In the genomic region with DNA sequence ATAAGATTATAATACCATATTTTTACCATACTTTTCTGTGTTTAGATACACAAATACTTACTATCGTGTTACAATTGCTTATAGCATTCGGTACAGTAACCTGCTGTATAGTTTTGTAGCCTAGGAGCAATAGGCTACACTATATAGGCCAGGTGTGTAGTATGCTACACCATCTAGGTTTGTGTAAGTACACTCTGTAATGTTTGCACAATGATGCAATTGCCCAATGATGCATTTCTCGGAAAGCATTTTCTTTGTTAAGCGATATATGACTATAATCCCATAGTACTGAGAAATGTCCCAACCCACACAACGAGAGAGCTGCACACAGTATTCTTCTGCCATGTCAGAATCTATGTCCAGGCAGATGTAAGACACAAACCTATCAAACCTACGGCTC, we compare ENCODE assay signal across 24 cellular contexts.
"Had no signal": no experiment of that assay in that cellular context is flagged by ENCODE, and none has a peak within 500 bp of the region (broad histone marks: within the 10 kb centered on the region; RNA-seq: fewer than 3 reads in every experiment).

No MANE protein-coding gene starts in this region.

- H3K9me3 ChIP-seq: sigmoid colon, thoracic aorta, transverse colon had no signal

- H3K79me2 ChIP-seq: parathyroid adenoma had no signal

- FAIRE-seq: endothelial cell of umbilical vein, keratinocyte had no signal

- H3K27ac ChIP-seq: coronary artery, foreskin keratinocyte, parathyroid adenoma, psoas muscle, sigmoid colon, skin epidermis, transverse colon had no signal

- H3K4me1 ChIP-seq: foreskin keratinocyte, parathyroid adenoma, psoas muscle, sigmoid colon, transverse colon had no signal

- H3K4me3 ChIP-seq: coronary artery, lung, psoas muscle, sigmoid colon, skin epidermis, thoracic aorta, transverse colon had no signal

- H3K36me3 ChIP-seq: sigmoid colon, thoracic aorta, transverse colon had no signal

- DNase-seq: effector CD4-positive, alpha-beta T cell; endodermal cell; erythroblast; foreskin keratinocyte; immature natural killer cell; left ventricle myocardium superior; mesendoderm; naive thymus-derived CD4-positive, alpha-beta T cell; nephron progenitor cell; psoas muscle; retina; sigmoid colon; stimulated activated CD4-positive, alpha-beta T cell treated with anti-CD3 and anti-CD28 coated beads, Interleukin-2, amount 100 ng/mL, for 24 hours; stimulated activated CD4-positive, alpha-beta T cell treated with anti-CD3 and anti-CD28 coated beads, Interleukin-4, amount 100 ng/mL, for 4 hours; stimulated activated naive B cell treated with anti-CD40 and anti-IgM and Interleukin-4, amounts not matched to agents 10 μg/mL and 1 μg/mL and 100 μg/mL, for 72 hours; stimulated activated naive CD8-positive, alpha-beta T cell treated with anti-CD3 and anti-CD28 coated beads, Interleukin-15, amount 100 ng/mL, for 72 hours; transverse colon had no signal

- ATAC-seq: foreskin keratinocyte; left ventricle myocardium superior; naive thymus-derived CD4-positive, alpha-beta T cell; psoas muscle; stimulated activated naive B cell treated with anti-CD40 and anti-IgM and Interleukin-4, amounts not matched to agents 10 μg/mL and 1 μg/mL and 100 μg/mL, for 72 hours; stimulated activated naive CD8-positive, alpha-beta T cell treated with anti-CD3 and anti-CD28 coated beads, Interleukin-15, amount 100 ng/mL, for 72 hours had no signal

- H3K9ac ChIP-seq: parathyroid adenoma had no signal

- H3K27me3 ChIP-seq: foreskin keratinocyte, sigmoid colon, transverse colon had no signal

- H2AFZ ChIP-seq: parathyroid adenoma had no signal
